33 cellular contexts compared by ENCODE assay signal in the genomic region with DNA sequence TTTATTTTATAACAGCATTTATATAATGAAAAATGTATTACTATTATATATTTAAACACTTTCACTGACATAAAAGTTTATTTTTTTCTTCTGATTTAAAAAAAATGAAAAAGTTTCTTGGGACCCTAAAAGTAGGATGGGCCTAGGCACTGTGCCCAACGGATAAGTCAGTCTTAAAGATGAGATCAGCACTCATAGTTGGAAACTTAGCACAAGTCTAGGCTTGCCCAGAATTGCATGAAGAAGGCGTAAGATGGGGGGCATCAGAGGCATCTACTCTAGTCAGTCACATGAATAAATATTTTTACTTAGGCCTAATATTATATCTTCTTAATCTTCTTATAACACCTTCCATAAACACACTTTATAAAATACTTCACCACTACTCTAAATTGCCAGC.
"Had no signal": no experiment of that assay in that cellular context is flagged by ENCODE, and none has a peak within 500 bp of the region (broad histone marks: within the 10 kb centered on the region; RNA-seq: fewer than 3 reads in every experiment).

No MANE protein-coding gene starts in this region.

- H3K9me3 ChIP-seq: adrenal gland, body of pancreas had no signal

- H3K27ac ChIP-seq: adrenal gland, body of pancreas, brain microvascular endothelial cell, VCaP had no signal

- H3K4me1 ChIP-seq: adrenal gland, body of pancreas had no signal

- DNase-seq: activated B cell treated with CpG ODN at 0.5 μM for 24 hours; activated CD4-positive, alpha-beta memory T cell treated with anti-CD3 and anti-CD28 coated beads for 36 hours; activated CD4-positive, alpha-beta T cell treated with anti-CD3 and anti-CD28 coated beads for 4 hours; activated CD4-positive, alpha-beta T cell treated with anti-CD3 and anti-CD28 coated beads, Interleukin-2, amount 10 ng/mL, durations not matched to agents 24 days and 14 days; activated CD4-positive, alpha-beta T cell treated with anti-CD3 and anti-CD28 coated beads, Interleukin-2, amount 50 U/mL, for 1 hour; activated CD4-positive, alpha-beta T cell treated with anti-CD3 and anti-CD28 coated beads, Interleukin-2, amount 50 U/mL, for 4 hours; activated CD4-positive, CD25-positive, alpha-beta regulatory T cell treated with anti-CD3 and anti-CD28 coated beads, Interleukin-2, amount 50 U/mL, for 72 hours; activated CD8-positive, alpha-beta memory T cell treated with anti-CD3 and anti-CD28 coated beads, Interleukin-2, amount 50 U/mL, for 4 hours; activated CD8-positive, alpha-beta T cell treated with anti-CD3 and anti-CD28 coated beads for 36 hours; activated effector memory CD4-positive, alpha-beta T cell treated with anti-CD3 and anti-CD28 coated beads, Interleukin-2, amount 50 U/mL, for 16 hours; activated gamma-delta T cell treated with Interleukin-2 at 50 U/mL for 16 hours; activated naive CD4-positive, alpha-beta T cell; activated naive CD4-positive, alpha-beta T cell treated with anti-CD3 and anti-CD28 coated beads for 36 hours; activated naive CD4-positive, alpha-beta T cell treated with anti-CD3 and anti-CD28 coated beads, Interleukin-2, amount 50 U/mL, for 16 hours; activated naive CD8-positive, alpha-beta T cell treated with anti-CD3 and anti-CD28 coated beads for 36 hours; activated T-cell treated with anti-CD3 and anti-CD28 coated beads for 4 hours; activated T-cell treated with anti-CD3 and anti-CD28 coated beads, Interleukin-2, amount 50 U/mL, for 1 hour; activated T-cell treated with anti-CD3 and anti-CD28 coated beads, Interleukin-2, amount 50 U/mL, for 4 hours; activated T-cell treated with anti-CD3 and anti-CD28 coated beads, Interleukin-2, amount 50 U/mL, for 72 hours; adrenal gland; amniotic stem cell; aorta; body of pancreas; brain microvascular endothelial cell; central memory CD4-positive, alpha-beta T cell; T-helper 1 cell; T-helper 2 cell; T-helper 9 cell had no signal

- H3K36me3 ChIP-seq: adrenal gland, brain microvascular endothelial cell had no signal

- FAIRE-seq: astrocyte, TTC549 had no signal

- H3K4me3 ChIP-seq: adrenal gland, body of pancreas had no signal

- H3K27me3 ChIP-seq: adrenal gland, body of pancreas, brain microvascular endothelial cell had no signal

- ATAC-seq: activated CD8-positive, alpha-beta T cell treated with anti-CD3 and anti-CD28 coated beads for 36 hours; activated naive CD4-positive, alpha-beta T cell treated with anti-CD3 and anti-CD28 coated beads, Interleukin-2, amount 50 U/mL, for 72 hours; activated T-cell treated with anti-CD3 and anti-CD28 coated beads, Interleukin-2, amount 50 U/mL, for 4 hours; activated T-cell treated with anti-CD3 and anti-CD28 coated beads, Interleukin-2, amount 50 U/mL, for 72 hours; activated T-helper 17 cell treated with anti-CD3 and anti-CD28 coated beads, Interleukin-2, amount 50 U/mL, for 72 hours; body of pancreas had no signal
